In the genomic region with DNA sequence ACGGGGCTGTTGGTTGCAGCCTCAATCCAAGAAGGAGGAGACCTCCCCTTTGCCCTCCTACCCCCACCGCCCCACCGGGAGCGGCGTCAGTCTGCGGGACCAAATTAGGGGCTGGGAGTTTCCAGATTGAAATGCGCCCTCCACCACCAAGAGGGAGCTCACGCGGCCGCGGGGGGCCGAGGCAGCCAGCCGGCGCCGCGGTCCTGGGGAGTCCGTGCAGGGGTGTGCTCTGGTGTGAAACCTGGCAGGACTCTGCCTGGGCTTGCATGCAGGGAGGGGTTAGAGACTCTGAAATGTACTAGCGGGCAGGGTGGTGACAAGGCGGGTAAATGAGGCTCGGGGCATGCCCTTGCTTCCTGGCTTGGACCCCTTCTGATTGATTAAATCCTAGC, we compare ENCODE assay signal across 8 cellular contexts. TPM values are rescaled to one million over a fixed set of nuclear protein-coding genes. Genes with fewer than 3 reads are reported as not detected.
A peak's percentile ranks its signal among the peaks of the same experiment; 100 is the strongest.
DNase-seq lines count a peak whose midpoint lies in the region; ATAC-seq, FAIRE-seq and TF ChIP-seq lines count a peak whose summit lies in the region.

No MANE protein-coding gene starts in this region.

- H3K9ac ChIP-seq in neuronal stem cell (ENCODE audit: low read depth, low read length, poor library complexity) = peak overlapping the region; percentile 71

- peak overlapping the region; percentile 62 for H3K27ac ChIP-seq in SJCRH30
- H3K27ac ChIP-seq in neuronal stem cell (replicated peaks; ENCODE audit: low read length) = peak overlapping the region; percentile 95

- no peak overlapping the region for H3K14ac ChIP-seq in neuronal stem cell (ENCODE audit: low read length)

- H2AK5ac ChIP-seq in neuronal stem cell (ENCODE audit: low read depth, low read length) = peak overlapping the region; percentile 10

- H3K4me1 ChIP-seq in SJCRH30 (peaks cover 3% of the 10 kb centered on the region; the same call in 1 of the 2 replicates), neuronal stem cell (ENCODE audit: control insufficient read depth in 2 of 2, insufficient read depth in 1 of 2, low read depth in 1 of 2, low read length in 2 of 2) (peaks cover 1 to 8% of the 10 kb centered on the region in 2 donors)

- no peak overlapping the region for H2BK120ac ChIP-seq in neuronal stem cell (ENCODE audit: low read depth, low read length)

- H3K4ac ChIP-seq in neuronal stem cell (ENCODE audit: low read length) = peak overlapping the region; percentile 1

- ATAC-seq in GM21515 (IDR thresholded peaks at IDR 0.05; ENCODE audit: unreplicated experiment) (no peak), GM21737 (IDR thresholded peaks at IDR 0.05; ENCODE audit: unreplicated experiment) (no peak)

- H3K27me3 ChIP-seq in SJCRH30 (no peaks in the 10 kb centered on the region), neuronal stem cell (ENCODE audit: control insufficient read depth in 3 of 3, insufficient read depth in 3 of 3, low read depth in 1 of 3, low read length in 3 of 3) (no peaks in the 10 kb centered on the region)

- TF ChIP-seq POLR2A in H54 (IDR thresholded peaks at IDR 0.05; ENCODE audit: low read depth, low read length) = no peak

- H3K9me3 ChIP-seq in SJCRH30 (replicated peaks) = no peaks in the 10 kb centered on the region; the same call in 1 of the 2 replicates
- H3K9me3 ChIP-seq in neuronal stem cell (replicated peaks in 1 of 2; ENCODE audit: control insufficient read depth in 2 of 2, insufficient read depth in 1 of 2, low read depth in 1 of 2, low read length in 2 of 2) = peaks cover 0 to 2% of the 10 kb centered on the region in 2 donors

- H3K4me3 ChIP-seq in SJCRH30 (peak overlapping the region; percentile 71), fibroblast of villous mesenchyme (ENCODE audit: low read depth, low read length) (peak overlapping the region; percentile 93), neuronal stem cell (ENCODE audit: low read length in 2 of 2) (peak overlapping the region; percentile 83 to 94)

- no peak for FAIRE-seq in H54 (lab: Jason Lieb, UNC)

- H3K18ac ChIP-seq in neuronal stem cell (ENCODE audit: low read length) = peak overlapping the region; percentile 96

- peaks cover 7% of the 10 kb centered on the region for H3K79me1 ChIP-seq in neuronal stem cell (ENCODE audit: low read depth, low read length)

- peak; percentile 55 for DNase-seq in ELR (ENCODE audit: low read depth)
- DNase-seq in SJCRH30 = peak; percentile 24 to 44
- peak; percentile 33 for DNase-seq in fibroblast of villous mesenchyme (ENCODE audit: low read depth)
- no peak for DNase-seq in neuronal stem cell (ENCODE audit: low spot score)
- no peak for DNase-seq in H54 (ENCODE audit: insufficient read length, low spot score)
- no peak for DNase-seq in NCI-H1694 treated with DMSO at 0.1 percent for 48 hours (lab: John Stamatoyannopoulos, UW)

- peak overlapping the region; percentile 95 for H2AFZ ChIP-seq in neuronal stem cell (ENCODE audit: low read length)

- H4K91ac ChIP-seq in neuronal stem cell (ENCODE audit: low read depth, low read length, poor library complexity) = no peak overlapping the region

- H4K8ac ChIP-seq in neuronal stem cell (ENCODE audit: low read depth, low read length) = peak overlapping the region; percentile 32

- WGBS in neuronal stem cell (ENCODE audit: extremely low coverage in 2 of 2, insufficient read length in 2 of 2, insufficient replicate concordance in 1 of 2), 2 donors = no CpG with 5 or more reads among the region's 20 CpGs

- H3K36me3 ChIP-seq in SJCRH30 = peaks cover under 1% of the 10 kb centered on the region; the same call in 1 of the 2 replicates
- H3K36me3 ChIP-seq in neuronal stem cell (replicated peaks in 1 of 2; ENCODE audit: control insufficient read depth in 2 of 2, insufficient read depth in 2 of 2, low read length in 2 of 2) = peaks cover 2 to 15% of the 10 kb centered on the region in 2 donors

- H3K4me2 ChIP-seq in neuronal stem cell (ENCODE audit: insufficient read depth, low read length, poor library complexity, severe bottlenecking) = peak overlapping the region; percentile 79

- no peak overlapping the region for H3K23ac ChIP-seq in neuronal stem cell (ENCODE audit: low read depth, low read length, poor library complexity)

- H2BK12ac ChIP-seq in neuronal stem cell (ENCODE audit: low read length) = peak overlapping the region; percentile 75

- no peak for TF ChIP-seq CTCF in fibroblast of villous mesenchyme (IDR thresholded peaks at IDR 0.05; ENCODE audit: insufficient read depth, low read depth, low read length)

- peak overlapping the region; percentile 99 for H2BK15ac ChIP-seq in neuronal stem cell (ENCODE audit: low read length)

- peak overlapping the region; percentile 91 for H2BK5ac ChIP-seq in neuronal stem cell (ENCODE audit: low read length)

RNA-seq across cellular contexts. Expression of gene FBN2, which starts 1.0 kb away (rescaled TPM):
- total RNA-seq in SJCRH30 (2014; rRNA removed; shearing (Covaris generic)) = 43.8 and 45.1 TPM in 2 replicates
- 81.6 and 137 TPM in 2 replicates for total RNA-seq in fibroblast of villous mesenchyme
- polyA plus RNA-seq in neuronal stem cell (2013, experiment 1 of 2) = 27.4 TPM
- polyA plus RNA-seq in neuronal stem cell (2013, experiment 2 of 2) = 27.0 TPM

Comparison
In these comparisons a context has a peak if more than half of its experiments do, and no peak if none do; other contexts are left out.
1. DNase-seq: peak in ELR (single experiment), SJCRH30 (2 of 2) and fibroblast of villous mesenchyme (single experiment); none in neuronal stem cell (single experiment), H54 (single experiment) and NCI-H1694 treated with DMSO at 0.1 percent for 48 hours (single experiment).
2. Peak in every context shown above with its lines, with median percentiles within 50 percentile points of each other: H3K4me3 ChIP-seq.